34 cellular contexts compared by ENCODE assay signal in the genomic region with DNA sequence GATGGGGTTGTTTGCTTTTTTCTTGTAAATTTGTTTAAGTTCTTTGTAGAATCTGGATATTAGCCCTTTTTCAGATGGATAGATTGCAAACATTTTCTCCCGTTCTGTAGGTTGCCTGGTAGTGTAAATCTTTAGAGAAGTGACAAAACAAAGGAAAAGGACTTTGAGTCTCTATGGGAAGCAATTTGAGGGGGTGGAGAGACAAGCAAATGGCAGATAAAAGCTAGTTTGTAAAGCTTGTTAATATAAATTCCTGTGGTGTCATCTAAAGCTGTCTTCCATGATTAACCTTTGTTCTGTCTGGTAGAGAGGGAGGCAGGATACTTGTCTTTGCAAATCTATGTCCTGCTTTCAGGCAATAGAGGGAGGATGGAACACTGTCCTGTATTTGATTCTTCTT. TPM values are rescaled to one million over a fixed set of nuclear protein-coding genes. Genes with fewer than 3 reads are reported as not detected.
"Had no signal": no experiment of that assay in that cellular context is flagged by ENCODE, and none has a peak within 500 bp of the region (broad histone marks: within the 10 kb centered on the region; RNA-seq: fewer than 3 reads in every experiment).

No MANE protein-coding gene starts in this region.

- H3K4me3 Mint-ChIP-seq: activated B cell treated with CpG ODN at 0.5 μM for 24 hours; activated CD8-positive, alpha-beta T cell treated with anti-CD3 and anti-CD28 coated beads for 36 hours; activated naive CD8-positive, alpha-beta T cell; activated T-cell treated with anti-CD3 and anti-CD28 coated beads, Interleukin-2, amount 50 U/mL, for 4 hours; activated T-helper 17 cell treated with anti-CD3 and anti-CD28 coated beads, Interleukin-2, amount 50 U/mL, for 72 hours; central memory CD8-positive, alpha-beta T cell; dendritic cell treated with granulocyte-macrophage colony-stimulating factor and Interleukin-4, amounts not matched to agents 40 ng/mL and 50 ng/mL, for 4 days; T-helper 17 cell; T-helper 2 cell treated with Interferon-gamma antibody and Interleukin-4, amounts not matched to agents 5 μg/mL and 100 μg/mL, for 36 hours had no signal

- H3K27me3 ChIP-seq: brain microvascular endothelial cell had no signal

- H3K36me3 ChIP-seq: brain microvascular endothelial cell, esophagus muscularis mucosa, gastroesophageal sphincter, WERI-Rb-1 had no signal

- DNase-seq: activated B cell treated with CpG ODN at 0.5 μM for 24 hours; activated CD4-positive, alpha-beta T cell treated with anti-CD3 and anti-CD28 coated beads for 48 hours; activated CD4-positive, alpha-beta T cell treated with anti-CD3 and anti-CD28 coated beads, Interleukin-2, amount 50 U/mL, for 1 hour; activated CD4-positive, alpha-beta T cell treated with anti-CD3 and anti-CD28 coated beads, Interleukin-2, amount 50 U/mL, for 48 hours; activated CD8-positive, alpha-beta memory T cell treated with anti-CD3 and anti-CD28 coated beads for 24 hours; activated CD8-positive, alpha-beta T cell treated with anti-CD3 and anti-CD28 coated beads for 36 hours; activated effector memory CD4-positive, alpha-beta T cell treated with Interleukin-2 at 50 U/mL for 16 hours; activated gamma-delta T cell treated with Interleukin-2 at 50 U/mL for 16 hours; activated naive CD4-positive, alpha-beta T cell treated with anti-CD3 and anti-CD28 coated beads, Interleukin-2, amount 50 U/mL, for 16 hours; activated naive CD4-positive, alpha-beta T cell treated with Interleukin-2 at 50 U/mL for 16 hours; activated T-cell treated with anti-CD3 and anti-CD28 coated beads, Interleukin-2, amount 50 U/mL, for 4 hours; amniotic stem cell; anterior cingulate cortex; brain microvascular endothelial cell; dorsolateral prefrontal cortex; effector memory CD4-positive, alpha-beta T cell; erythroblast; foreskin keratinocyte; T-helper 1 cell; T-helper 17 cell; T1000; WERI-Rb-1 had no signal

- H3K4me1 Mint-ChIP-seq: activated B cell treated with CpG ODN at 0.5 μM for 24 hours; activated T-helper 17 cell treated with anti-CD3 and anti-CD28 coated beads, Interleukin-2, amount 50 U/mL, for 72 hours; central memory CD8-positive, alpha-beta T cell had no signal

- H3K27ac Mint-ChIP-seq: activated B cell treated with CpG ODN at 0.5 μM for 24 hours; activated CD8-positive, alpha-beta T cell treated with anti-CD3 and anti-CD28 coated beads for 36 hours; activated naive CD8-positive, alpha-beta T cell; activated T-helper 17 cell treated with anti-CD3 and anti-CD28 coated beads, Interleukin-2, amount 50 U/mL, for 72 hours; dendritic cell treated with granulocyte-macrophage colony-stimulating factor and Interleukin-4, amounts not matched to agents 40 ng/mL and 50 ng/mL, for 4 days; T-helper 17 cell; T-helper 2 cell treated with Interferon-gamma antibody and Interleukin-4, amounts not matched to agents 5 μg/mL and 100 μg/mL, for 36 hours had no signal

- H3K4me3 ChIP-seq: coronary artery, dorsolateral prefrontal cortex, esophagus muscularis mucosa, gastroesophageal sphincter had no signal

- H3K27ac ChIP-seq: brain microvascular endothelial cell, coronary artery, dorsolateral prefrontal cortex, esophagus muscularis mucosa, foreskin keratinocyte, gastroesophageal sphincter, WERI-Rb-1 had no signal

- H3K9me3 Mint-ChIP-seq: activated T-helper 17 cell treated with anti-CD3 and anti-CD28 coated beads, Interleukin-2, amount 50 U/mL, for 72 hours; dendritic cell treated with granulocyte-macrophage colony-stimulating factor and Interleukin-4, amounts not matched to agents 40 ng/mL and 50 ng/mL, for 4 days; T-helper 2 cell treated with Interferon-gamma antibody and Interleukin-4, amounts not matched to agents 5 μg/mL and 100 μg/mL, for 36 hours had no signal

- ATAC-seq: activated CD4-positive, CD25-positive, alpha-beta regulatory T cell treated with anti-CD3 and anti-CD28 coated beads, Interleukin-2, amount 50 U/mL, for 24 hours; activated CD8-positive, alpha-beta T cell treated with anti-CD3 and anti-CD28 coated beads for 36 hours; activated T-cell treated with anti-CD3 and anti-CD28 coated beads, Interleukin-2, amount 50 U/mL, for 4 hours; activated T-helper 17 cell treated with anti-CD3 and anti-CD28 coated beads, Interleukin-2, amount 50 U/mL, for 72 hours; foreskin keratinocyte; gastroesophageal sphincter; T-helper 17 cell had no signal

- FAIRE-seq: astrocyte, bronchial epithelial cell had no signal

- H3K36me3 Mint-ChIP-seq: activated naive CD8-positive, alpha-beta T cell had no signal

- H3K4me1 ChIP-seq: esophagus muscularis mucosa, foreskin keratinocyte, gastroesophageal sphincter had no signal

RNA-seq across cellular contexts. Expression of a gene that starts 40.6 kb away (rescaled TPM):
- total RNA-seq: activated B cell treated with CpG ODN at 0.5 μM for 24 hours; activated CD8-positive, alpha-beta T cell treated with anti-CD3 and anti-CD28 coated beads for 36 hours; activated T-helper 17 cell treated with anti-CD3 and anti-CD28 coated beads, Interleukin-2, amount 50 U/mL, for 72 hours; bronchial epithelial cell; glomerular endothelial cell; T-helper 17 cell had no signal
